ENCODE assay signal across 23 cellular contexts in the genomic region with DNA sequence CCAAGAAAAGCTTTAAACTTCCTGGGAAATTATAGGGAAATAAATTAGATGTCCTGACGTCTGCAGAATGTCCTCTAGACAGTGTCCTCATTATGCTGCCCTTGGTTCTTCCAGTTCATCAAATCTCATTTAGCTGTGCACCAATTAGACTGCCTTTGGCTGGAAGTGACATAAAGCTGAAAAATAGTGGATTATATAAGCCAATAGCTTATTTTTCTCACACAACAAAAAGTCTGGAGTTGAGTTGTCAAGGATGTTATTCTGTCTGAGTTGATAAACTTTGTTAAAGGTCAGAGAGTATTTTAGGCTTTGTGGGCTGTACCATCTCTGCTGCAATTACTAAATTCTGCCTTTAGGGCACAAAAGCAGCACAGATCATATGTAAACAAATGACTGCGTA.
DNase-seq lines count a peak whose midpoint lies in the region; ATAC-seq, FAIRE-seq and TF ChIP-seq lines count a peak whose summit lies in the region.
"Had no signal": no experiment of that assay in that cellular context is flagged by ENCODE, and none has a peak within 500 bp of the region (broad histone marks: within the 10 kb centered on the region; RNA-seq: fewer than 3 reads in every experiment).

No MANE protein-coding gene starts in this region.

- no peak for TF ChIP-seq EP300 in HepG2 (IDR thresholded peaks at IDR 0.05; ENCODE audit: low read depth in 2 of 2, low read length in 2 of 2)
- no peak for TF ChIP-seq EP300 in HepG2 (CRISPR knock-in tag; IDR thresholded peaks at IDR 0.05; ENCODE audit: borderline replicate concordance)

- ATAC-seq in HepG2, result no peak
- peak; percentile 42 for ATAC-seq in left lobe of liver
- no peak for ATAC-seq in HG02870 (IDR thresholded peaks at IDR 0.05; ENCODE audit: unreplicated experiment)
- no peak for ATAC-seq in HG03280 (IDR thresholded peaks at IDR 0.05; ENCODE audit: unreplicated experiment)
- ATAC-seq: GM23338 had no signal

- H3K9me3 ChIP-seq in liver (ENCODE audit: control insufficient read depth in 4 of 4, low read length in 3 of 4), result no peaks in the 10 kb centered on the region
- H3K9me3 ChIP-seq in HepG2 (ENCODE audit: low read length), result no peaks in the 10 kb centered on the region
- H3K9me3 ChIP-seq in hepatocyte (ENCODE audit: low read depth), result no peaks in the 10 kb centered on the region
- H3K9me3 ChIP-seq: HAP-1 had no signal

- H3K27ac ChIP-seq in liver (ENCODE audit: low read depth in 1 of 2, low read length in 2 of 2), result no peak overlapping the region
- no peak overlapping the region for H3K27ac ChIP-seq in HepG2 (ENCODE audit: extremely low read length, insufficient read depth, low read length)
- no peak overlapping the region for H3K27ac ChIP-seq in hepatocyte
- H3K27ac ChIP-seq: 22Rv1, BLaER1 had no signal

- no peak for TF ChIP-seq POLR2A in HepG2 (IDR thresholded peaks at IDR 0.05; ENCODE audit: insufficient read depth in 1 of 2, low read depth in 2 of 2, low read length in 2 of 2)

- CTCF ChIA-PET in HepG2 (lab: Yijun Ruan, JAX; ENCODE audit: low intra/inter-chr PET ratio, low total read pairs), result no interaction called here

- TF ChIP-seq CTCF in liver (IDR thresholded peaks at IDR 0.05; ENCODE audit: low read depth, low read length, missing input control) (no peak), HepG2 (CRISPR knock-in tag; IDR thresholded peaks at IDR 0.05) (no peak), hepatocyte (IDR thresholded peaks at IDR 0.05; ENCODE audit: poor library complexity) (no peak)

- H3K9ac ChIP-seq in liver (ENCODE audit: low read depth in 1 of 2, low read length in 2 of 2) (no peak overlapping the region), HepG2 (ENCODE audit: insufficient read depth, low read depth, low read length) (no peak overlapping the region)
- H3K9ac ChIP-seq: BLaER1 had no signal

- no peaks in the 10 kb centered on the region for H4K20me1 ChIP-seq in HepG2 (ENCODE audit: insufficient read depth, low read length)
- H4K20me1 ChIP-seq in hepatocyte (ENCODE audit: insufficient read depth, poor library complexity, severe bottlenecking), result no peaks in the 10 kb centered on the region
- H4K20me1 ChIP-seq: BLaER1 had no signal

- WGBS in liver, result 59% methylated on average over 2 of the region's 2 CpGs
- WGBS in HepG2 (ENCODE audit: low lambda C conversion rate), result 18% methylated on average over 2 of the region's 2 CpGs
- 75% methylated on average over 2 of the region's 2 CpGs for WGBS in hepatocyte (ENCODE audit: low lambda C conversion rate, missing lambda C conversion rate)

- intact Hi-C loops in HepG2 (cut with micrococcal nuclease; ENCODE audit: unreplicated experiment), result no loop called here

- H3K4me3 ChIP-seq in liver (ENCODE audit: low read depth in 1 of 3, low read length in 3 of 3) (no peak overlapping the region), HepG2 (replicated peaks in 1 of 3; ENCODE audit: insufficient read depth in 1 of 3, low read depth in 2 of 3, low read length in 3 of 3) (no peak overlapping the region), hepatocyte (no peak overlapping the region)
- H3K4me3 ChIP-seq: BLaER1, GM23338, HAP-1 had no signal

- POLR2A ChIA-PET in HepG2 (lab: Yijun Ruan, JAX), result no interaction called here

- in situ Hi-C loops in HepG2 (cut with HindIII; ENCODE audit: extremely low pct_ligation_motif_present, low pct_unique_long_range_greater_than_20kb), result no loop called here

- H2AFZ ChIP-seq in HepG2 (ENCODE audit: low read length) (no peak overlapping the region), hepatocyte (no peak overlapping the region)
- H2AFZ ChIP-seq: GM23338 had no signal

- H3K36me3 ChIP-seq in liver (ENCODE audit: control insufficient read depth in 4 of 4, insufficient read depth in 3 of 4, low read depth in 1 of 4, low read length in 3 of 4) (no peaks in the 10 kb centered on the region), HepG2 (replicated peaks in 1 of 2; ENCODE audit: control insufficient read depth in 1 of 2, insufficient read depth in 2 of 2, low read length in 2 of 2) (no peaks in the 10 kb centered on the region), hepatocyte (replicated peaks; ENCODE audit: insufficient read depth, low read depth) (no peaks in the 10 kb centered on the region)
- H3K36me3 ChIP-seq: BLaER1, HAP-1 had no signal

- FAIRE-seq in HepG2 (lab: Jason Lieb, UNC), result no peak
- FAIRE-seq: A204.1, D721Med, GM12891, GM18507 had no signal

- no peaks in the 10 kb centered on the region for H3K9me2 ChIP-seq in hepatocyte (replicated peaks; ENCODE audit: insufficient read depth)

- DNase-seq in HepG2 (ENCODE audit: low spot score) (no peak), left lobe of liver (ENCODE audit: low spot score) (no peak), retina (peak; percentile 67), SHP77 (lab: John Stamatoyannopoulos, UW) (no peak), hepatocyte (ENCODE audit: low spot score) (no peak)
- DNase-seq: CD4-positive, alpha-beta T cell; CD8-positive, alpha-beta memory T cell; DMS 273 treated with DMSO at 0.1 percent for 48 hours; DMS79; EL; GDM1; HFFc6 had no signal

- H3K4me1 ChIP-seq in liver (ENCODE audit: control insufficient read depth in 4 of 4, insufficient read depth in 4 of 4, low read length in 3 of 4) (no peaks in the 10 kb centered on the region), HepG2 (ENCODE audit: insufficient read depth, low read length) (no peaks in the 10 kb centered on the region), hepatocyte (ENCODE audit: insufficient read depth) (no peaks in the 10 kb centered on the region)
- H3K4me1 ChIP-seq: BLaER1, HAP-1 had no signal

- H3K27me3 ChIP-seq in liver (ENCODE audit: control insufficient read depth in 4 of 4, insufficient read depth in 4 of 4, low read length in 3 of 4) (no peaks in the 10 kb centered on the region), HepG2 (ENCODE audit: control insufficient read depth in 1 of 2, insufficient read depth in 2 of 2, low read length in 2 of 2) (no peaks in the 10 kb centered on the region), hepatocyte (no peaks in the 10 kb centered on the region)
- H3K27me3 ChIP-seq: BLaER1 had no signal

- TF ChIP-seq RAD21 in liver (IDR thresholded peaks at IDR 0.05) (peak in 1 of 2 donors; percentile 23), HepG2 (CRISPR knock-in tag; IDR thresholded peaks at IDR 0.05) (no peak)

- BruUV-seq in HepG2 (replicated peaks; lab: Mats Ljungman, UMichigan), result no TSS peak

- H3K4me2 ChIP-seq in HepG2 (ENCODE audit: low read depth, low read length) (no peak overlapping the region), hepatocyte (no peak overlapping the region)
- H3K4me2 ChIP-seq: BLaER1, GM23338 had no signal

- H3K79me2 ChIP-seq in HepG2 (ENCODE audit: insufficient read depth, low read length) (no peaks in the 10 kb centered on the region), hepatocyte (no peaks in the 10 kb centered on the region)

TF ChIP-seq in liver, 16 proteins besides CTCF, POLR2A, EP300 and RAD21:
- TF ChIP-seq, protein P1, sequence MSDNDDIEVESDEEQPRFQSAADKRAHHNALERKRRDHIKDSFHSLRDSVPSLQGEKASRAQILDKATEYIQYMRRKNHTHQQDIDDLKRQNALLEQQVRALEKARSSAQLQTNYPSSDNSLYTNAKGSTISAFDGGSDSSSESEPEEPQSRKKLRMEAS (IDR thresholded peaks at IDR 0.05), result no peak
- TF ChIP-seq HNF4A (conservative IDR thresholded peaks at IDR 0.05) (no peak), EGR1 (IDR thresholded peaks at IDR 0.05; ENCODE audit: low read depth in 2 of 2) (no peak), YY1 (IDR thresholded peaks at IDR 0.05) (no peak), HNF4G (IDR thresholded peaks at IDR 0.05) (no peak), TAF1 (conservative IDR thresholded peaks at IDR 0.05) (no peak), NR2F2 (IDR thresholded peaks at IDR 0.05) (peak; percentile 61)
- TF ChIP-seq, protein P2, sequence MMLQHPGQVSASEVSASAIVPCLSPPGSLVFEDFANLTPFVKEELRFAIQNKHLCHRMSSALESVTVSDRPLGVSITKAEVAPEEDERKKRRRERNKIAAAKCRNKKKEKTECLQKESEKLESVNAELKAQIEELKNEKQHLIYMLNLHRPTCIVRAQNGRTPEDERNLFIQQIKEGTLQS (IDR thresholded peaks at IDR 0.05), result no peak

TF ChIP-seq in HepG2, 621 proteins besides CTCF, POLR2A, EP300 and RAD21:
- TF ChIP-seq, protein P3, sequence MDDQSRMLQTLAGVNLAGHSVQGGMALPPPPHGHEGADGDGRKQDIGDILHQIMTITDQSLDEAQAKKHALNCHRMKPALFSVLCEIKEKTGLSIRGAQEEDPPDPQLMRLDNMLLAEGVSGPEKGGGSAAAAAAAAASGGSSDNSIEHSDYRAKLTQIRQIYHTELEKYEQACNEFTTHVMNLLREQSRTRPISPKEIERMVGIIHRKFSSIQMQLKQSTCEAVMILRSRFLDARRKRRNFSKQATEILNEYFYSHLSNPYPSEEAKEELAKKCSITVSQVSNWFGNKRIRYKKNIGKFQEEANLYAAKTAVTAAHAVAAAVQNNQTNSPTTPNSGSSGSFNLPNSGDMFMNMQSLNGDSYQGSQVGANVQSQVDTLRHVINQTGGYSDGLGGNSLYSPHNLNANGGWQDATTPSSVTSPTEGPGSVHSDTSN (CRISPR knock-in tag; IDR thresholded peaks at IDR 0.05; ENCODE audit: borderline replicate concordance), result no peak
- no peak for TF ChIP-seq SMAD9 (CRISPR knock-in tag; IDR thresholded peaks at IDR 0.05)
- TF ChIP-seq HNF4A (CRISPR knock-in tag; IDR thresholded peaks at IDR 0.05), result no peak
